Comparison of ENCODE assay signal across 19 cellular contexts in genomic region chr16:71337631-71338030, GRCh38. TPM values are rescaled to one million over a fixed set of nuclear protein-coding genes. Genes with fewer than 3 reads are reported as not detected.
"Had no signal": no experiment of that assay in that cellular context is flagged by ENCODE, and none has a peak within 500 bp of the region (broad histone marks: within the 10 kb centered on the region; RNA-seq: fewer than 3 reads in every experiment).

No MANE protein-coding gene starts in this region.

- H3K4me3 ChIP-seq: colonic mucosa, gastroesophageal sphincter, heart left ventricle, left ventricle myocardium inferior, prostate gland, right atrium auricular region, skin epidermis, tibial artery had no signal

- DNase-seq: activated CD4-positive, alpha-beta T cell treated with anti-CD3 and anti-CD28 coated beads, Interleukin-2, amount 10 ng/mL, durations not matched to agents 7 days and 5 days; activated CD8-positive, alpha-beta T cell treated with anti-CD3 and anti-CD28 coated beads, Interleukin-2, amount 10 ng/mL, durations not matched to agents 7 days and 5 days; activated naive CD4-positive, alpha-beta T cell treated with anti-CD3 and anti-CD28 coated beads, Interleukin-2, amount 10 ng/mL, durations not matched to agents 7 days and 5 days; activated naive CD8-positive, alpha-beta T cell treated with anti-CD3 and anti-CD28 coated beads, Interleukin-2, amount 50 U/mL, for 24 hours; activated T-cell treated with anti-CD3 and anti-CD28 coated beads, Interleukin-2, amount 50 U/mL, for 24 hours; anterior cingulate cortex; colonic mucosa; heart left ventricle; kidney glomerular epithelial cell; left ventricle myocardium inferior; stimulated activated naive CD8-positive, alpha-beta T cell treated with anti-CD3 and anti-CD28 coated beads, Interleukin-15, Interleukin-2, amounts not matched to agents 100 U/mL and 50 U/mL, for 24 hours; substantia nigra; T1000; tibial artery had no signal

- H3K4me1 ChIP-seq: colonic mucosa, gastroesophageal sphincter, heart left ventricle, left ventricle myocardium inferior, prostate gland, right atrium auricular region, tibial artery had no signal

- H3K27me3 ChIP-seq: colonic mucosa, right atrium auricular region had no signal

- H3K36me3 ChIP-seq: colonic mucosa, gastroesophageal sphincter, heart left ventricle, left ventricle myocardium inferior, prostate gland, right atrium auricular region, tibial artery had no signal

- H3K9me3 ChIP-seq: colonic mucosa, gastroesophageal sphincter, prostate gland, right atrium auricular region, tibial artery had no signal

- H3K27ac ChIP-seq: colonic mucosa, gastroesophageal sphincter, heart left ventricle, left ventricle myocardium inferior, prostate gland, right atrium auricular region, tibial artery had no signal

RNA-seq across cellular contexts. Expression of gene CALB2, which starts 20.9 kb away (rescaled TPM):
- total RNA-seq: activated CD4-positive, alpha-beta T cell treated with anti-CD3 and anti-CD28 coated beads, Interleukin-2, amount 10 ng/mL, durations not matched to agents 7 days and 5 days; activated CD8-positive, alpha-beta T cell treated with anti-CD3 and anti-CD28 coated beads, Interleukin-2, amount 10 ng/mL, durations not matched to agents 7 days and 5 days; mononuclear cell had no signal
